Comparison of ENCODE assay signal across 7 cellular contexts in the genomic region with DNA sequence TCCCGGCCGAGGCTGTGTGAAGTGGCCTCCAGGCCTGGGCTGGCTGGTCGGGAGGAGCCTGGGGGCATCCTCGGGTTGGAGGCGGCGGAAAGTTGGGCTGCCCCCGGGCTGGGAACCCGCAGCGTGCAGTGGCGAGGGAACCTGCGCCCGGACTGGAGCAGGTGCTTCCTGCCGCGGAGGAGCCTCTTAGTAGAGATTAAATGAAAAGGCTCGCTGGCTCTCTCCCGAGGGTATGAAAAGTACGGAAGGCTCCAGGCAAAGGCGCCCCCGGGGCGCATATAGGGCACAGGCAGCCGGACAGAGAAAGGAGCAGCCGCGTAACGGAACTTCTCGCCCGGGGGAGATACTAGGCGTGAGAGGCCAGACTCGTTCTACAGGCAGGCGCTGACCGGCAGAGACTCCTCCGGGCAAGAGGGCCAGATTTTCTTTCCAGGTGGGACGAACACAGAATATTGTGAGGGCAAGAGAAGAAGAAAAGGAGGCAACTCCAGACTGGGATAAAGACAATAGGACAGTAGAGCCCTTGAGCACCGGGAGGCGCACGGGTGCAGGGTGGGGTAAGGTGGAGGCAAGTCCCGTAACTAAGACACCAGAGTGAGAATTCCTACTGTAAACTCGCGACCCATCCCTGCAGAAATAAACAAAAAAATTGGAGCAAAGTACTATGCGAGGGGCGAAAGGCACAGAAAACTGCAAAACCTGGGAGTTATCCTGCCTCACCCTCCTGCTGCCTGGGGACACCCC. TPM values are rescaled to one million over a fixed set of nuclear protein-coding genes. Genes with fewer than 3 reads are reported as not detected.
DNase-seq lines count a peak whose midpoint lies in the region; ATAC-seq and TF ChIP-seq lines count a peak whose summit lies in the region.

No MANE protein-coding gene starts in this region.

- no peak for ATAC-seq in GM18520 (IDR thresholded peaks at IDR 0.05; ENCODE audit: unreplicated experiment)

- peak; percentile 51 for DNase-seq in GM03348 (ENCODE audit: low spot score)
- peak; percentile 75 for DNase-seq in NCI-H2171 treated with DMSO at 0.1 percent for 48 hours (lab: John Stamatoyannopoulos, UW)
- DNase-seq in cardiac fibroblast (ENCODE audit: low read depth in 2 of 2), result peak; percentile 40 to 50
- DNase-seq in SIG-M5 treated with dmso at 0.1 percent for 504 hours (lab: John Stamatoyannopoulos, UW; ENCODE audit: unreplicated experiment), result no peak

- no peaks in the 10 kb centered on the region for H3K27me3 ChIP-seq in layer of hippocampus (ENCODE audit: control insufficient read depth, insufficient read depth, low read length)

- no peak for TF ChIP-seq CTCF in cardiac fibroblast (IDR thresholded peaks at IDR 0.05; ENCODE audit: low read depth, low read length)

- H3K27ac ChIP-seq in layer of hippocampus (ENCODE audit: low read depth, low read length) (peak overlapping the region; percentile 77), temporal lobe (ENCODE audit: low read depth, low read length) (peak overlapping the region; percentile 61)

- H3K4me3 ChIP-seq in cardiac fibroblast (replicated peaks in 1 of 2; ENCODE audit: low read depth in 2 of 2, low read length in 2 of 2), result peak overlapping the region; percentile 68 to 79

RNA-seq across cellular contexts. Expression of a gene that starts 0.8 kb away (rescaled TPM):
- total RNA-seq in temporal lobe, result 150 TPM
